ENCODE assay signal across 8 cellular contexts in the genomic region with DNA sequence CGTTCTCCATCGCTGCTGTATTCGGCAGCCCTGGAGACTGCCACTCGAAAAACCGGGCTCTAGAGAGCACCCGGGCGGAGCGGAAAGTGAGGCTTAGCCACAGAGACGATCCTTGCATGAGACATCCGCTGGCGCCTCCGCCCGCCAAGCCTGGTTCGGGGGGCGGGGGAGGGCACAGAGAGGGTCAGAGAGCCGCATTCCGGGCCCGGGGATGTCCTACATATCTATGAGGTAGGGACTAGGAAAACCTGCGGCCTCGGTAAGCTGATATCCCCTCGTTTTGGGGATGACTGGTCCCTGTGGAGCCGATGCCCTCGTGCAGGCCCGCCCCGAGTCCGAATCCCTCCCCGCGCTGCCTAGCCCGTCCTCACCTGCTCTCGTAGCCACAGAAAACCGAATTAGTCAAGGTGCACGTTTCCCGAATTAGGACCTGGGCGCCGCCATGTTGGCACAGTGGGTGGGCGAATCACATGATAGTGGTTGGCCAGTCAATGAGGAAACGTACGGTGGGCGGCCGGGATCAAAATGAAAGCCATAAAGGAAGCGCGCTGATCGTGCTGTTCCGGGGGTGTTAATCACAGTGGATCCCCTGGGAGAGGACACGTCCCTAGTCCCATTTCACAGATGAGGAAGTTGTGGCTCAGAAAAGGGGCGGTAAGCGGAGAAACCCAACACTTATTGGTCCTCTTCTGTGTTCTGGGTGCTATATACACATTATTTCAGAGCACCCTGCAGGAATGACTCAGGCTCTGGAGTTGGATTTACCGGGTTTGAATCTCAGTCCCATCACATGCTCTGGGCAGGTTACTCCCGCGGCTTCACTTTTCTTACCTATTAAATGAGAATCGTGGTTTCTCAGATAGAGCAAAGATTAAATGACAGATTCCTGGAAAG. TPM values are rescaled to one million over a fixed set of nuclear protein-coding genes. Genes with fewer than 3 reads are reported as not detected.
DNase-seq lines count a peak whose midpoint lies in the region; ATAC-seq, FAIRE-seq and TF ChIP-seq lines count a peak whose summit lies in the region.

TRMT1 (minus strand) TSS at position 459 of the 894 bp plus-strand sequence; CDS start at position 118, 341 bp downstream.

- H3K4me1 ChIP-seq in A549: peaks cover 25% of the 10 kb centered on the region
- H3K4me1 ChIP-seq in H1 (replicated peaks in 1 of 4; ENCODE audit: control insufficient read depth in 3 of 4, insufficient read depth in 4 of 4, low read length in 3 of 4): peaks cover 14 to 28% (median 23%) of the 10 kb centered on the region in 4 experiments
- H3K4me1 ChIP-seq in mesendoderm (ENCODE audit: control insufficient read depth, low read depth, low read length): peaks cover 13% of the 10 kb centered on the region

- peak within 1 kb of the TSS; percentile 57 for H4K5ac ChIP-seq in H1 (ENCODE audit: insufficient read length, low read depth, low read length)
- H4K5ac ChIP-seq in mesendoderm (ENCODE audit: low read length): peak within 1 kb of the TSS; percentile 77

- no peak within 1 kb of the TSS for H2BK12ac ChIP-seq in H1 (ENCODE audit: low read depth, low read length)

- TF ChIP-seq EP300 in A549 (IDR thresholded peaks at IDR 0.05) (no peak), H1 (IDR thresholded peaks at IDR 0.05; ENCODE audit: borderline replicate concordance in 1 of 2, low read depth in 2 of 2, low read length in 2 of 2) (no peak)

- ATAC-seq in A549: peak; percentile 71 to 75
- ATAC-seq in GM18907 (IDR thresholded peaks at IDR 0.05; ENCODE audit: unreplicated experiment): peak; percentile 54

- H2BK20ac ChIP-seq in H1 (ENCODE audit: low read length): no peak within 1 kb of the TSS

- H3K4ac ChIP-seq in H1 (replicated peaks; ENCODE audit: insufficient read length, low read depth, low read length) (peak within 1 kb of the TSS; percentile 60), mesendoderm (ENCODE audit: low read depth, low read length) (no peak within 1 kb of the TSS)

- H2BK15ac ChIP-seq in H1 (ENCODE audit: low read length): no peak within 1 kb of the TSS
- no peak within 1 kb of the TSS for H2BK15ac ChIP-seq in mesendoderm (replicated peaks; ENCODE audit: low read depth)

- H4K8ac ChIP-seq in H1 (ENCODE audit: extremely low read depth, insufficient read depth, low read length): peak within 1 kb of the TSS; percentile 98; the same call in 1 of the 2 replicates
- H4K8ac ChIP-seq in mesendoderm (ENCODE audit: low read depth, low read length): peak within 1 kb of the TSS; percentile 5

- H3K36me3 ChIP-seq in H1 (ENCODE audit: control insufficient read depth in 2 of 4, insufficient read depth in 4 of 4, low read length in 3 of 4) (peaks cover 5 to 14% (median 10%) of the 10 kb centered on the region in 4 experiments; a peak in 6 of 8 replicates), mesendoderm (ENCODE audit: control insufficient read depth, insufficient read depth, low read length) (peaks cover 9% of the 10 kb centered on the region)

- TF ChIP-seq RAD21 in A549 (conservative IDR thresholded peaks at IDR 0.05 in 1 of 2, IDR thresholded peaks at IDR 0.05 in 1 of 2) (no peak), H1 (IDR thresholded peaks at IDR 0.05 in 1 of 2, conservative IDR thresholded peaks at IDR 0.05 in 1 of 2; ENCODE audit: low read depth in 2 of 2, low read length in 2 of 2) (no peak)

- TF ChIP-seq CTCF in A549 (IDR thresholded peaks at IDR 0.05): no peak
- TF ChIP-seq CTCF in H1 (IDR thresholded peaks at IDR 0.05; ENCODE audit: control extremely low read depth in 1 of 3, insufficient read depth in 1 of 3, low read depth in 1 of 3, low read length in 3 of 3): no peak

- no peaks in the 10 kb centered on the region for H3K9me3 ChIP-seq in A549
- H3K9me3 ChIP-seq in H1 (ENCODE audit: insufficient read depth in 2 of 2, low read depth in 1 of 2, low read length in 1 of 2): no peaks in the 10 kb centered on the region

- no peak within 1 kb of the TSS for H3K18ac ChIP-seq in H1 (ENCODE audit: extremely low read depth, low read length)
- peak within 1 kb of the TSS; percentile 21 for H3K18ac ChIP-seq in mesendoderm (ENCODE audit: low read length)

- no peak within 1 kb of the TSS for H3K14ac ChIP-seq in H1 (ENCODE audit: insufficient read length)

- H3K56ac ChIP-seq in H1 (replicated peaks; ENCODE audit: insufficient read length, low read depth, low read length): peak within 1 kb of the TSS; percentile 21
- H3K56ac ChIP-seq in mesendoderm (ENCODE audit: low read length): peak within 1 kb of the TSS; percentile 95

- H3K23ac ChIP-seq in H1 (ENCODE audit: insufficient read length) (no peak within 1 kb of the TSS), mesendoderm (ENCODE audit: low read length) (no peak within 1 kb of the TSS)

- H3K79me2 ChIP-seq in H1 (ENCODE audit: control insufficient read depth in 1 of 2, insufficient read depth in 2 of 2, low read length in 2 of 2) (peaks cover 32 to 47% of the 10 kb centered on the region in 2 experiments), mesendoderm (ENCODE audit: control insufficient read depth, insufficient read depth, low read length) (peaks cover 45% of the 10 kb centered on the region)

- TF ChIP-seq POLR2A in A549 (IDR thresholded peaks at IDR 0.05; ENCODE audit: low read length): peak; percentile 46
- peak; percentile 73 to 89 for TF ChIP-seq POLR2A in H1 (IDR thresholded peaks at IDR 0.05; ENCODE audit: control extremely low read depth in 1 of 2, low read depth in 2 of 2, low read length in 2 of 2)

- no peak within 1 kb of the TSS for H2BK120ac ChIP-seq in H1 (replicated peaks; ENCODE audit: low read depth, low read length)
- no peak within 1 kb of the TSS for H2BK120ac ChIP-seq in mesendoderm (ENCODE audit: low read depth, low read length)

- H2BK5ac ChIP-seq in H1 (ENCODE audit: low read depth, low read length) (peak within 1 kb of the TSS; percentile 85), mesendoderm (ENCODE audit: low read length) (no peak within 1 kb of the TSS)

- DNase-seq in A549 (ENCODE audit: low read depth in 1 of 2, low spot score in 1 of 2) (peak; percentile 91 to 93), HT1080 (ENCODE audit: low read depth) (peak; percentile 94), NOMO-1 treated with DMSO at 0.1 percent for 48 hours (lab: John Stamatoyannopoulos, UW; ENCODE audit: unreplicated experiment) (peak; percentile 92), H1 (ENCODE audit: low read depth in 1 of 2, low spot score in 2 of 2) (peak; percentile 73 to 97), mesendoderm (peak; percentile 97)
- peak; percentile 83 for DNase-seq in stimulated activated CD8-positive, alpha-beta memory T cell treated with anti-CD3 and anti-CD28 coated beads, Interleukin-12 subunit alpha, Interleukin-12 subunit beta, amount 100 ng/mL, for 24 hours (ENCODE audit: extremely low read depth)

- H3K9ac ChIP-seq in H1 (replicated peaks in 1 of 4; ENCODE audit: extremely low read depth in 1 of 4, low read depth in 3 of 4, low read length in 3 of 4): peak within 1 kb of the TSS; percentile 92 to 98 (median 94)
- peak within 1 kb of the TSS; percentile 86 for H3K9ac ChIP-seq in mesendoderm (ENCODE audit: low read length)

- peaks cover 24% of the 10 kb centered on the region for H3K79me1 ChIP-seq in H1 (ENCODE audit: low read depth, low read length)
- peaks cover 18% of the 10 kb centered on the region for H3K79me1 ChIP-seq in mesendoderm (ENCODE audit: low read length)

- H3K27ac ChIP-seq in A549: peak within 1 kb of the TSS; percentile 79 to 99
- H3K27ac ChIP-seq in H1 (ENCODE audit: low read depth, low read length): peak within 1 kb of the TSS; percentile 88
- peak within 1 kb of the TSS; percentile 51 for H3K27ac ChIP-seq in mesendoderm (ENCODE audit: low read depth, low read length)

- POLR2A ChIA-PET in A549 (lab: Yijun Ruan, JAX): no interaction called here
- POLR2A ChIA-PET in activated CD8-positive, alpha-beta memory T cell treated with anti-CD3 and anti-CD28 coated beads for 36 hours (lab: Charles Lee): interaction anchor here (0.6 to 1.7 kb wide), 4 partner anchors 16 to 36 kb away, joined by 3 to 5 read pairs (median 4); no protein-coding TSS in a partner anchor
- POLR2A ChIA-PET in H1 (lab: Charles Lee; ENCODE audit: partially characterized antibody): interaction anchor here (0.8 to 19.5 kb wide), 10 partner anchors 12 to 226 kb away, joined by 3 to 228 read pairs (median 26); partner anchors contain the start of genes GCDH, IER2, LYL1 and STX10

- no peaks in the 10 kb centered on the region for H3K27me3 ChIP-seq in H1 (replicated peaks in 1 of 4; ENCODE audit: control insufficient read depth in 3 of 4, extremely low read depth in 1 of 4, insufficient read depth in 3 of 4, low read length in 3 of 4)
- no peaks in the 10 kb centered on the region for H3K27me3 ChIP-seq in mesendoderm (ENCODE audit: insufficient read depth, low read length, poor library complexity)

- peak within 1 kb of the TSS; percentile 81 for H4K91ac ChIP-seq in H1 (replicated peaks; ENCODE audit: insufficient read length, low read length)

- WGBS in A549 (ENCODE audit: missing lambda C conversion rate): under 1% methylated on average over 25 of the region's 51 CpGs
- WGBS in H1 (ENCODE audit: extremely low coverage in 1 of 2, insufficient coverage in 1 of 2, insufficient read length in 1 of 2, insufficient replicate concordance in 2 of 2, low coverage in 1 of 2, low lambda C conversion rate in 2 of 2, missing lambda C conversion rate in 1 of 2), 2 experiments: 2% methylated on average over 44 of the region's 51 CpGs; no CpG with 5 or more reads in 1 of the 2 experiments
- no CpG with 5 or more reads among the region's 51 CpGs for WGBS in mesendoderm (ENCODE audit: extremely low coverage, insufficient coverage, low lambda C conversion rate)

- H2AK5ac ChIP-seq in H1 (ENCODE audit: low read depth, low read length) (no peak within 1 kb of the TSS), mesendoderm (ENCODE audit: low read length) (peak within 1 kb of the TSS; percentile 62)

- CTCF ChIA-PET in A549 (lab: Yijun Ruan, JAX): interaction anchor here (0.5 to 1.9 kb wide), 6 partner anchors 23 to 151 kb away, joined by 3 to 8 read pairs (median 4); partner anchors contain the start of genes IER2 and STX10
- CTCF ChIA-PET in activated CD8-positive, alpha-beta memory T cell treated with anti-CD3 and anti-CD28 coated beads for 36 hours (lab: Charles Lee): interaction anchor here (0.6 to 3.8 kb wide), 7 partner anchors 12 to 161 kb away, joined by 3 to 15 read pairs (median 5); partner anchors contain the start of genes IER2 and STX10
- CTCF ChIA-PET in H1 (lab: Charles Lee; ENCODE audit: partially characterized antibody): interaction anchor here (1.0 to 1.4 kb wide), 2 partner anchors 12 to 15 kb away, joined by 3 to 4 read pairs; no protein-coding TSS in a partner anchor

- H3K4me3 ChIP-seq in A549 (peak within 1 kb of the TSS; percentile 100), H1 (ENCODE audit: extremely low read depth in 1 of 4, insufficient read depth in 2 of 4, low read depth in 3 of 4, low read length in 4 of 4) (peak within 1 kb of the TSS; percentile 80 to 96 (median 90)), mesendoderm (ENCODE audit: low read length) (peak within 1 kb of the TSS; percentile 88)

- FAIRE-seq in A549 (lab: Jason Lieb, UNC): no peak
- no peak for FAIRE-seq in H1 (lab: Jason Lieb, UNC)

- H2AFZ ChIP-seq in H1 (ENCODE audit: low read length): no peak within 1 kb of the TSS

- H4K20me1 ChIP-seq in H1 (replicated peaks in 1 of 2; ENCODE audit: control insufficient read depth in 1 of 2, insufficient read depth in 2 of 2, low read length in 2 of 2): peaks cover 25 to 27% of the 10 kb centered on the region in 2 experiments

- peak within 1 kb of the TSS; percentile 96 for H3K4me2 ChIP-seq in A549
- peak within 1 kb of the TSS; percentile 68 to 86 for H3K4me2 ChIP-seq in H1 (ENCODE audit: insufficient read depth in 1 of 2, low read depth in 2 of 2, low read length in 2 of 2)
- peak within 1 kb of the TSS; percentile 86 for H3K4me2 ChIP-seq in mesendoderm (ENCODE audit: low read length)

- peaks cover 8% of the 10 kb centered on the region; the same call in 1 of the 2 replicates for H3K23me2 ChIP-seq in H1 (ENCODE audit: low read depth, low read length)

RNA-seq across cellular contexts. Expression of gene TRMT1, which starts in this region (rescaled TPM):
- polyA plus RNA-seq in A549 (2011; rRNA removed): 16.3 and 18.2 TPM in 2 replicates
- polyA plus RNA-seq in A549 (2012; cell fraction: cytosol; rRNA removed): 57.5 and 67.4 TPM in 2 replicates
- polyA plus RNA-seq in A549 (2012; cell fraction: nucleus; rRNA removed): 388 and 458 TPM in 2 replicates
- 29.8 to 40.2 TPM (median 35.2 TPM) in 3 replicates for polyA plus RNA-seq in A549 (2017; fragmentation: RNase III; extraction: RNeasy Plus Mini Kit Qiagen cat#74134 plus additional on column Dnase treatment)
- polyA minus RNA-seq in A549 (2011; rRNA and poly(A)+ RNA removed): 16.9 and 24.9 TPM in 2 replicates
- 56.0 and 56.6 TPM in 2 replicates for total RNA-seq in HT1080 (2014; rRNA removed; shearing (Covaris generic))
- 23.9 and 25.8 TPM in 2 replicates for polyA plus RNA-seq in HT1080 (2015; cell fraction: cytosol; rRNA removed)
- 170 and 185 TPM in 2 replicates for polyA plus RNA-seq in HT1080 (2015; cell fraction: nucleus; rRNA removed)
- 100 to 1,000 TPM; 130 to 134 TPM for total RNA-seq in activated CD8-positive, alpha-beta memory T cell treated with anti-CD3 and anti-CD28 coated beads for 36 hours
- total RNA-seq in H1 (2021; fragmentation: NEBNext Ultra II Directional; extraction: Animal tissue kit (Norgen Biotek cat#: 25700)): 96.6 and 99.3 TPM in 2 replicates
- polyA plus RNA-seq in H1 (2011; rRNA removed): 77.4 and 118 TPM in 2 replicates
- 94.9 TPM for polyA plus RNA-seq in H1 (2011; cell fraction: cytosol; rRNA removed)
- polyA plus RNA-seq in H1 (2011; cell fraction: nucleus; rRNA removed): 298 TPM
- polyA plus RNA-seq in H1 (2012, experiment 1 of 2): 66.0 to 95.2 TPM (median 84.7 TPM) in 4 replicates
- 75.5 TPM for polyA plus RNA-seq in H1 (2012, experiment 2 of 2)
- 69.1 TPM for polyA plus RNA-seq in H1 (2013, experiment 1 of 2)
- 65.4 TPM for polyA plus RNA-seq in H1 (2013, experiment 2 of 2)
- polyA minus RNA-seq in H1 (2011; rRNA and poly(A)+ RNA removed): 38.6 and 46.1 TPM in 2 replicates
- polyA minus RNA-seq in H1 (2011; cell fraction: cytosol; rRNA and poly(A)+ RNA removed): 52.8 TPM
- 64.4 TPM for polyA minus RNA-seq in H1 (2011; cell fraction: nucleus; rRNA and poly(A)+ RNA removed)
- 67.9 TPM for polyA plus RNA-seq in mesendoderm (2013, experiment 1 of 2)
- 70.6 TPM for polyA plus RNA-seq in mesendoderm (2013, experiment 2 of 2)

Comparison
In these comparisons a context has a peak if more than half of its experiments do, and no peak if none do; other contexts are left out.
1. Peak in every context shown above with its lines: DNase-seq, ATAC-seq, H3K4me3 ChIP-seq and H3K27ac ChIP-seq.